34 cellular contexts compared by ENCODE assay signal in genomic region chr17:61743766-61744165, GRCh38.
"Had no signal": no experiment of that assay in that cellular context is flagged by ENCODE, and none has a peak within 500 bp of the region (broad histone marks: within the 10 kb centered on the region; RNA-seq: fewer than 3 reads in every experiment).

No MANE protein-coding gene starts in this region.

- DNase-seq: Karpas-422, Kasumi-1, MG63, MM.1S, MV-4-11, NCI-H1048, NCI-H1092, NCI-H1092 treated with DMSO at 0.1 percent for 48 hours, NCI-H1105, NCI-H1105 treated with DMSO at 0.1 percent for 48 hours, NCI-H1417, NCI-H1417 treated with DMSO at 0.1 percent for 48 hours, NCI-H1436, NCI-H1436 treated with DMSO at 0.1 percent for 48 hours, NCI-H146, NCI-H1694, NCI-H1694 treated with DMSO at 0.1 percent for 48 hours, NCI-H187, NCI-H187 treated with DMSO at 0.1 percent for 48 hours, NCI-H1930, NCI-H2029, NCI-H2029 treated with DMSO at 0.1 percent for 48 hours, NCI-H2081, NCI-H2081 treated with DMSO at 0.1 percent for 48 hours, NCI-H2107, NCI-H2171, NCI-H2171 treated with DMSO at 0.1 percent for 48 hours, NCI-H2227 treated with DMSO at 0.1 percent for 48 hours, NCI-H226, NCI-H345, NCI-H446, NCI-H446 treated with DMSO at 0.1 percent for 48 hours, NCI-H510A, NCI-H510A treated with DMSO at 0.1 percent for 48 hours had no signal

- H3K4me3 ChIP-seq: MG63 had no signal

- H3K27me3 ChIP-seq: MG63 had no signal
